ENCODE assay signal across 13 cellular contexts in the genomic region with DNA sequence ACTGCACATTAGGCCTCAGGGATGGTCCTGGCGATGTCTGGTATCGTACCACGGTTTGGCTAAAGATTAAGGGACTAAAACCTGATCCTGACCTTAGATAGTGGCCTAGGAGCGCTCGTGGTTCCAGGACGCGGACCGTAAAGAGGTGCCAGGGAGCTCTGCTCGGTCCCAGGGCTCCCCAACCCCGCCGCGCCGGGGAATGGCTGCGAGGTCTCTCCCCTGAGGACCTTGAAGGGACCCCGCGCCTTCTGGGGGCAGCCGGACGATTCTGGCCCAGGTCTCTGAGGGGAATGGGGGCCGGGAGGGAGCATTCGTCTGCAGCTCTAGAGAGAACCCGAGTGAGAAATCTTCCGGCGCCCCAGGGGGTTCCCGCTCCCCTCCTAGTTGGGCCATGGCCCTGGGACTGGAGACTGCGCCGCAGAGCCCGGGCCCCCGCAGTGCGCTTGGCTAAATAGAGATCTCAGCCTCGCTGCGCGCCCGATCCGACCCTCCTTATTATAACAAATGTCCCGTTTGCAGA. TPM values are rescaled to one million over a fixed set of nuclear protein-coding genes. Genes with fewer than 3 reads are reported as not detected.
DNase-seq lines count a peak whose midpoint lies in the region; ATAC-seq and TF ChIP-seq lines count a peak whose summit lies in the region.
"Had no signal": no experiment of that assay in that cellular context is flagged by ENCODE, and none has a peak within 500 bp of the region (broad histone marks: within the 10 kb centered on the region; RNA-seq: fewer than 3 reads in every experiment).

No MANE protein-coding gene starts in this region.

- WGBS in smooth muscle cell (ENCODE audit: low lambda C conversion rate) = 5% methylated on average over 29 of the region's 35 CpGs

- H3K9ac ChIP-seq in smooth muscle cell (ENCODE audit: low read depth) = no peak overlapping the region

- H3K36me3 ChIP-seq in smooth muscle cell (ENCODE audit: low read depth) (no peaks in the 10 kb centered on the region), WERI-Rb-1 (no peaks in the 10 kb centered on the region)

- H3K27ac Mint-ChIP-seq in activated naive CD8-positive, alpha-beta T cell treated with anti-CD3 and anti-CD28 coated beads, Interleukin-2, amount 10 ng/mL, durations not matched to agents 7 days and 5 days = no peak overlapping the region
- H3K27ac Mint-ChIP-seq: HFFc6, natural killer cell had no signal

- H3K27ac ChIP-seq in smooth muscle cell (ENCODE audit: low read depth) (no peak overlapping the region), WERI-Rb-1 (no peak overlapping the region)
- H3K27ac ChIP-seq: 22Rv1 had no signal

- H3K4me2 ChIP-seq in smooth muscle cell = peak overlapping the region; percentile 54

- DNase-seq in activated CD4-positive, alpha-beta T cell treated with anti-CD3 and anti-CD28 coated beads for 48 hours = peak; percentile 13
- no peak for DNase-seq in activated CD4-positive, alpha-beta T cell treated with anti-CD3 and anti-CD28 coated beads, Interleukin-2, amount 50 U/mL, for 4 hours
- no peak for DNase-seq in activated naive CD8-positive, alpha-beta T cell treated with anti-CD3 and anti-CD28 coated beads, Interleukin-2, amount 10 ng/mL, durations not matched to agents 7 days and 5 days
- DNase-seq in iPS-NIHi11 (ENCODE audit: low spot score) (peak; percentile 66), smooth muscle cell (lab: John Stamatoyannopoulos, UW; ENCODE audit: unreplicated experiment) (no peak), WERI-Rb-1 (no peak), putamen (ENCODE audit: low spot score) (no peak), nucleus accumbens (lab: John Stamatoyannopoulos, UW) (no peak)
- DNase-seq: anterior cingulate cortex, HFFc6, natural killer cell, NCI-H2081 treated with DMSO at 0.1 percent for 48 hours had no signal

- H4K20me1 ChIP-seq in smooth muscle cell (ENCODE audit: low read depth) = no peaks in the 10 kb centered on the region

- no peaks in the 10 kb centered on the region for H3F3A ChIP-seq in smooth muscle cell (ENCODE audit: low read depth)

- no peaks in the 10 kb centered on the region for H3K9me3 Mint-ChIP-seq in activated naive CD8-positive, alpha-beta T cell treated with anti-CD3 and anti-CD28 coated beads, Interleukin-2, amount 10 ng/mL, durations not matched to agents 7 days and 5 days
- H3K9me3 Mint-ChIP-seq: HFFc6, natural killer cell had no signal

- no peaks in the 10 kb centered on the region for H3K79me2 ChIP-seq in smooth muscle cell (ENCODE audit: low read depth)

- H3K4me1 Mint-ChIP-seq in activated naive CD8-positive, alpha-beta T cell treated with anti-CD3 and anti-CD28 coated beads, Interleukin-2, amount 10 ng/mL, durations not matched to agents 7 days and 5 days = peaks cover 10% of the 10 kb centered on the region
- H3K4me1 Mint-ChIP-seq: natural killer cell had no signal

- peaks cover 88% of the 10 kb centered on the region for H3K27me3 Mint-ChIP-seq in activated naive CD8-positive, alpha-beta T cell treated with anti-CD3 and anti-CD28 coated beads, Interleukin-2, amount 10 ng/mL, durations not matched to agents 7 days and 5 days

- H3K4me3 Mint-ChIP-seq in activated naive CD8-positive, alpha-beta T cell treated with anti-CD3 and anti-CD28 coated beads, Interleukin-2, amount 10 ng/mL, durations not matched to agents 7 days and 5 days = peak overlapping the region; percentile 29
- H3K4me3 Mint-ChIP-seq: HFFc6, natural killer cell had no signal

- POLR2A ChIA-PET in activated naive CD8-positive, alpha-beta T cell treated with anti-CD3 and anti-CD28 coated beads, Interleukin-2, amount 10 ng/mL, durations not matched to agents 7 days and 5 days (lab: Charles Lee) = interaction anchor here (0.7 to 1.2 kb wide), 2 partner anchors 12 to 20 kb away, joined by 3 to 4 read pairs; no protein-coding TSS in a partner anchor

- H2AFZ ChIP-seq in smooth muscle cell (ENCODE audit: low read depth) = no peak overlapping the region

- H3K9me3 ChIP-seq in smooth muscle cell (replicated peaks; ENCODE audit: low read depth) (no peaks in the 10 kb centered on the region), WERI-Rb-1 (ENCODE audit: severe bottlenecking) (no peaks in the 10 kb centered on the region)

- peaks cover 13% of the 10 kb centered on the region for H3K4me1 ChIP-seq in smooth muscle cell (ENCODE audit: low read depth)

- no peaks in the 10 kb centered on the region for H3K36me3 Mint-ChIP-seq in activated naive CD8-positive, alpha-beta T cell treated with anti-CD3 and anti-CD28 coated beads, Interleukin-2, amount 10 ng/mL, durations not matched to agents 7 days and 5 days
- H3K36me3 Mint-ChIP-seq: natural killer cell had no signal

- no peak overlapping the region for H3K4me3 ChIP-seq in smooth muscle cell
- H3K4me3 ChIP-seq in WERI-Rb-1 (ENCODE audit: low read depth, low read length) = no peak overlapping the region

- H3K27me3 ChIP-seq in smooth muscle cell (ENCODE audit: low read depth) (peaks cover 91% of the 10 kb centered on the region), WERI-Rb-1 (ENCODE audit: insufficient read depth, low read depth, severe bottlenecking) (no peaks in the 10 kb centered on the region)

- TF ChIP-seq CTCF in smooth muscle cell (IDR thresholded peaks at IDR 0.05; ENCODE audit: borderline replicate concordance, insufficient read depth, poor library complexity, severe bottlenecking) (no peak), WERI-Rb-1 (IDR thresholded peaks at IDR 0.05; ENCODE audit: low read depth, low read length) (no peak)

- no peak for ATAC-seq in activated naive CD8-positive, alpha-beta T cell treated with anti-CD3 and anti-CD28 coated beads, Interleukin-2, amount 10 ng/mL, durations not matched to agents 7 days and 5 days (ENCODE audit: low read depth)
- ATAC-seq: natural killer cell had no signal

RNA-seq across cellular contexts. Expression of gene PAX8, which starts 1.8 kb away (rescaled TPM):
- 1 to 10 TPM; 2.5 to 3.2 TPM for total RNA-seq in activated naive CD8-positive, alpha-beta T cell treated with anti-CD3 and anti-CD28 coated beads, Interleukin-2, amount 10 ng/mL, durations not matched to agents 7 days and 5 days
- total RNA-seq in smooth muscle cell = not detected in 2 replicates
- 0.34 TPM in 1 of 2 replicates, not detected in the other for polyA plus RNA-seq in smooth muscle cell

Comparison
In these comparisons a context has a peak if more than half of its experiments do, and no peak if none do; other contexts are left out.
1. DNase-seq: peak in activated CD4-positive, alpha-beta T cell treated with anti-CD3 and anti-CD28 coated beads for 48 hours (single experiment) and iPS-NIHi11 (single experiment); none in activated CD4-positive, alpha-beta T cell treated with anti-CD3 and anti-CD28 coated beads, Interleukin-2, amount 50 U/mL, for 4 hours (0 of 2), activated naive CD8-positive, alpha-beta T cell treated with anti-CD3 and anti-CD28 coated beads, Interleukin-2, amount 10 ng/mL, durations not matched to agents 7 days and 5 days (single experiment), smooth muscle cell (single experiment), WERI-Rb-1 (single experiment), putamen (single experiment) and nucleus accumbens (0 of 56).